10 cellular contexts compared by ENCODE assay signal in the genomic region with DNA sequence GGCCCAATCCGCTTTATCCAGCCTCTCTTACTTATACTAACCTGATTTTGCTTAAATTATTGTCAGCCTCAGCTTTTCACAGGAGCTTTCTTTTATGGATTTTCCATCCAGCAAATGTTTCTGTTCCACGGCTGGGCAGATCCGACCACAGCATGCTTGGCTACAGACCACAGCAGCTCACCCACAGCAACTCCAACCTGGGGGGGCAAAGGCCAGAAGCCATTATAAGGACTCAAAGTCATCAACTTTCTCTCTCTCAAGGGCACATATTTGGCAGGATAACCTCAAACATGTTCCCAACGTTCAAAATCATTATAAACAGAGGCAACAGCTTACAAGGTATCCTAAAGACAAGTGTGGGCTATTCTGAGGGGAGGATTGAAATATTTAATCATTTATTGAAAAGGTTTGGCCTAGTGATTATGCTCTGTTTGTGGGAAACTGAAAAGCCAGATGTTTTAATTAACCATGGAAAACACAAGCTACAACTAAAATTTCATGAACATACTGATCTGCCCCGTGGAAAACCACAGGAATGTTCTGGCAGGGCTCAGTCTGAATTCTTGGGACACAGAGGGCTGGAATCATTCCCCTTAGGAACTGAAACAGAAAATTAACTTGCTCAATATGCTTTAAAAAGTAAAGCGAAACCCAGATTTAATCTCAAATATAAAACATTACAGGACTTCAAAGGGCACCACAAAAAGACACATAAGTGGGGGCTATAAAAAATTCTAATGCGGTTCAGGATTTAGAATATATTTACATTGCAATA.
DNase-seq lines count a peak whose midpoint lies in the region; ATAC-seq, FAIRE-seq and TF ChIP-seq lines count a peak whose summit lies in the region.
"Had no signal": no experiment of that assay in that cellular context is flagged by ENCODE, and none has a peak within 500 bp of the region (broad histone marks: within the 10 kb centered on the region; RNA-seq: fewer than 3 reads in every experiment).

No MANE protein-coding gene starts in this region.

- H3K4me1 Mint-ChIP-seq in nephron progenitor cell, result peaks cover 27% of the 10 kb centered on the region
- no peaks in the 10 kb centered on the region for H3K4me1 Mint-ChIP-seq in activated naive CD4-positive, alpha-beta T cell treated with anti-CD3 and anti-CD28 coated beads, Interleukin-2, amount 10 ng/mL, durations not matched to agents 7 days and 5 days

- WGBS in A549 (ENCODE audit: missing lambda C conversion rate), result 68% methylated on average over 7 of the region's 7 CpGs
- WGBS in esophagus squamous epithelium, 2 donors, result 39 to 40% methylated on average over 7 of the region's 7 CpGs

- no peak for ATAC-seq in A549
- ATAC-seq in GM21786 (IDR thresholded peaks at IDR 0.05; ENCODE audit: unreplicated experiment), result no peak

- H3K27ac ChIP-seq in A549 (peak overlapping the region; percentile 43 to 73; a peak in 5 of 6 replicates), esophagus squamous epithelium (peak overlapping the region; percentile 68 to 88 (median 78))
- H3K27ac ChIP-seq: C4-2B had no signal

- no peak for TF ChIP-seq EP300 in A549 (IDR thresholded peaks at IDR 0.05)

- H3K9me3 Mint-ChIP-seq in nephron progenitor cell, result peaks cover 8% of the 10 kb centered on the region
- H3K9me3 Mint-ChIP-seq in activated naive CD4-positive, alpha-beta T cell treated with anti-CD3 and anti-CD28 coated beads, Interleukin-2, amount 10 ng/mL, durations not matched to agents 7 days and 5 days, result no peaks in the 10 kb centered on the region

- no peak for TF ChIP-seq POLR2A in A549 (IDR thresholded peaks at IDR 0.05; ENCODE audit: low read length)
- TF ChIP-seq POLR2A in esophagus squamous epithelium (IDR thresholded peaks at IDR 0.05), result no peak

- TF ChIP-seq RAD21 in A549 (conservative IDR thresholded peaks at IDR 0.05 in 1 of 2, IDR thresholded peaks at IDR 0.05 in 1 of 2), result no peak

- peak overlapping the region; percentile 61 for H3K27ac Mint-ChIP-seq in nephron progenitor cell
- H3K27ac Mint-ChIP-seq in activated naive CD4-positive, alpha-beta T cell treated with anti-CD3 and anti-CD28 coated beads, Interleukin-2, amount 10 ng/mL, durations not matched to agents 7 days and 5 days, result no peak overlapping the region

- no peak for FAIRE-seq in A549 (lab: Jason Lieb, UNC)

- H3K4me3 ChIP-seq in A549 (no peak overlapping the region), esophagus squamous epithelium (no peak overlapping the region)

- H3K36me3 ChIP-seq in esophagus squamous epithelium, result no peaks in the 10 kb centered on the region

- TF ChIP-seq CTCF in A549 (IDR thresholded peaks at IDR 0.05), result no peak
- TF ChIP-seq CTCF in esophagus squamous epithelium (IDR thresholded peaks at IDR 0.05), result no peak
- no peak for TF ChIP-seq CTCF in nephron progenitor cell (IDR thresholded peaks at IDR 0.05)

- peaks cover 24% of the 10 kb centered on the region for H3K36me3 Mint-ChIP-seq in nephron progenitor cell (ENCODE audit: low read depth)
- no peaks in the 10 kb centered on the region for H3K36me3 Mint-ChIP-seq in activated naive CD4-positive, alpha-beta T cell treated with anti-CD3 and anti-CD28 coated beads, Interleukin-2, amount 10 ng/mL, durations not matched to agents 7 days and 5 days

- DNase-seq in A549 (ENCODE audit: low read depth in 1 of 2, low spot score in 1 of 2) (no peak), RPMI7951 (ENCODE audit: low read depth) (peak; percentile 96), esophagus squamous epithelium (lab: John Stamatoyannopoulos, UW) (no peak), nephron progenitor cell (no peak), NCI-H1930 (lab: John Stamatoyannopoulos, UW) (no peak)
- no peak for DNase-seq in activated naive CD4-positive, alpha-beta T cell treated with anti-CD3 and anti-CD28 coated beads, Interleukin-2, amount 10 ng/mL, durations not matched to agents 7 days and 5 days
- DNase-seq in activated CD4-positive, alpha-beta T cell treated with anti-CD3 and anti-CD28 coated beads, Interleukin-2, amount 50 U/mL, for 48 hours, result no peak
- DNase-seq: activated naive CD4-positive, alpha-beta T cell treated with anti-CD3 and anti-CD28 coated beads, Interleukin-2, amount 50 U/mL, for 16 hours had no signal

- CTCF ChIA-PET in A549 (lab: Yijun Ruan, JAX), result interaction anchor here (1.5 to 1.9 kb wide), 2 partner anchors 11 to 163 kb away, joined by 3 to 4 read pairs; no protein-coding TSS in a partner anchor
- CTCF ChIA-PET in activated naive CD4-positive, alpha-beta T cell treated with anti-CD3 and anti-CD28 coated beads, Interleukin-2, amount 10 ng/mL, durations not matched to agents 7 days and 5 days (lab: Charles Lee), result no interaction called here

- H3K4me2 ChIP-seq in A549, result peak overlapping the region; percentile 13

- H3K9me3 ChIP-seq in A549, result no peaks in the 10 kb centered on the region
- no peaks in the 10 kb centered on the region for H3K9me3 ChIP-seq in esophagus squamous epithelium

- POLR2A ChIA-PET in A549 (lab: Yijun Ruan, JAX), result no interaction called here

- H3K4me1 ChIP-seq in A549 (peaks cover 44% of the 10 kb centered on the region), esophagus squamous epithelium (peaks cover 0 to 72% (median 45%) of the 10 kb centered on the region in 3 donors)

- intact Hi-C loops in esophagus squamous epithelium (cut with DNase I), result no loop called here

- no peaks in the 10 kb centered on the region for H3K27me3 Mint-ChIP-seq in nephron progenitor cell (ENCODE audit: low read depth, poor library complexity)
- peaks cover 9% of the 10 kb centered on the region for H3K27me3 Mint-ChIP-seq in activated naive CD4-positive, alpha-beta T cell treated with anti-CD3 and anti-CD28 coated beads, Interleukin-2, amount 10 ng/mL, durations not matched to agents 7 days and 5 days

- no peak overlapping the region for H3K4me3 Mint-ChIP-seq in nephron progenitor cell
- H3K4me3 Mint-ChIP-seq in activated naive CD4-positive, alpha-beta T cell treated with anti-CD3 and anti-CD28 coated beads, Interleukin-2, amount 10 ng/mL, durations not matched to agents 7 days and 5 days, result no peak overlapping the region

- H3K27me3 ChIP-seq in esophagus squamous epithelium, result no peaks in the 10 kb centered on the region

TF ChIP-seq in A549, 52 proteins besides CTCF, POLR2A, EP300 and RAD21:
- no peak for TF ChIP-seq KDM5A (IDR thresholded peaks at IDR 0.05)
- no peak for TF ChIP-seq FOSB (CRISPR knock-in tag; IDR thresholded peaks at IDR 0.05)
- TF ChIP-seq, protein P1, sequence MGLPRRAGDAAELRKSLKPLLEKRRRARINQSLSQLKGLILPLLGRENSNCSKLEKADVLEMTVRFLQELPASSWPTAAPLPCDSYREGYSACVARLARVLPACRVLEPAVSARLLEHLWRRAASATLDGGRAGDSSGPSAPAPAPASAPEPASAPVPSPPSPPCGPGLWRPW (IDR thresholded peaks at IDR 0.05), result no peak
- TF ChIP-seq EHMT2 (IDR thresholded peaks at IDR 0.05; ENCODE audit: low read depth), result no peak
- TF ChIP-seq NR3C1 (IDR thresholded peaks at IDR 0.05), result no peak
